ENCODE assay signal across 9 cellular contexts in the genomic region with DNA sequence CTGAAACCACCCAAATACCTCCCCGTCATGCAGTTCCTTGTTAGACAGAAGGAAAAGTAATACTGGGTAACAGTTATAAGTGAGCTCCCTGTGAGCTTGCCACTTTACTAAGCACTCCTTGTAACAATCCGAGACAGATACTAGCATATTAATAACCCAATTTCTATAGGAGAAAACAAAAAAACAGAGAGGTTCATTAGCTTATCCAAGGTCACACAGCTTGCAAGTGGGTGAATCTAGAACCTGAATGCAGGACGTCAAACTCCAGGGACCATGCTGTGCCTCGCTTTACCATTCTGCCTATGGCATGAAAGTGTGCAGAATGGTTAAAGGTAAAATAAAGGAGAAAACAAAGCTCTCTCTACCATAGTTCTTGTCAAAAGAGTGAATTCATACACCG. TPM values are rescaled to one million over a fixed set of nuclear protein-coding genes. Genes with fewer than 3 reads are reported as not detected.
"Had no signal": no experiment of that assay in that cellular context is flagged by ENCODE, and none has a peak within 500 bp of the region (broad histone marks: within the 10 kb centered on the region; RNA-seq: fewer than 3 reads in every experiment).

No MANE protein-coding gene starts in this region.

- DNase-seq: IMR-90, KBM-7, KG1 had no signal

- H3K27ac ChIP-seq: HL-60 had no signal

- H3K27me3 Mint-ChIP-seq: IgD-negative memory B cell had no signal

- ATAC-seq: HepG2 had no signal

- FAIRE-seq: HepG2, HTR-8/SVneo had no signal

RNA-seq across cellular contexts. Expression of gene SIGLEC5, which starts 15.4 kb away (rescaled TPM):
- total RNA-seq: HepG2, HT-29, HT1080, IMR-90 had no signal
- polyA plus RNA-seq: HepG2, IgD-negative memory B cell, IMR-90 had no signal

RNA-seq across cellular contexts. Expression of gene SIGLEC14, which starts 31.8 kb away (rescaled TPM):
- total RNA-seq: HT-29, IMR-90 had no signal
- polyA plus RNA-seq: IMR-90 had no signal
